13 cellular contexts compared by ENCODE assay signal in genomic region chr4:182189107-182189878, GRCh38. TPM values are rescaled to one million over a fixed set of nuclear protein-coding genes. Genes with fewer than 3 reads are reported as not detected.
DNase-seq lines count a peak whose midpoint lies in the region; ATAC-seq, FAIRE-seq and TF ChIP-seq lines count a peak whose summit lies in the region.
"Had no signal": no experiment of that assay in that cellular context is flagged by ENCODE, and none has a peak within 500 bp of the region (broad histone marks: within the 10 kb centered on the region; RNA-seq: fewer than 3 reads in every experiment).

No MANE protein-coding gene starts in this region.

- H4K20me1 ChIP-seq in SK-N-SH (ENCODE audit: insufficient read depth): no peaks in the 10 kb centered on the region

- no peak overlapping the region for H3K27ac Mint-ChIP-seq in activated T-cell treated with anti-CD3 and anti-CD28 coated beads, Interleukin-2, amount 50 U/mL, for 24 hours
- H3K27ac Mint-ChIP-seq: activated B cell treated with CpG ODN at 0.5 μM for 24 hours had no signal

- H3K9ac ChIP-seq in SK-N-SH: no peak overlapping the region

- H3K9me3 ChIP-seq in SK-N-SH (no peaks in the 10 kb centered on the region), esophagus squamous epithelium (no peaks in the 10 kb centered on the region)
- H3K9me3 ChIP-seq: sigmoid colon had no signal

- TF ChIP-seq CTCF in SK-N-SH (IDR thresholded peaks at IDR 0.05) (no peak), foreskin keratinocyte (conservative IDR thresholded peaks at IDR 0.05) (no peak), esophagus squamous epithelium (IDR thresholded peaks at IDR 0.05) (no peak)

- H3K27me3 ChIP-seq in SK-N-SH (ENCODE audit: insufficient read depth) (no peaks in the 10 kb centered on the region), foreskin keratinocyte (no peaks in the 10 kb centered on the region), esophagus squamous epithelium (no peaks in the 10 kb centered on the region)
- H3K27me3 ChIP-seq: sigmoid colon had no signal

- intact Hi-C loops in esophagus squamous epithelium (cut with DNase I): no loop called here

- no peaks in the 10 kb centered on the region for H3K79me2 ChIP-seq in SK-N-SH (ENCODE audit: insufficient read depth)

- TF ChIP-seq EP300 in SK-N-SH (IDR thresholded peaks at IDR 0.05; ENCODE audit: borderline replicate concordance in 1 of 2, low read depth in 1 of 2, low read length in 1 of 2): peak in 1 of 2 experiments; percentile 62; a peak in 1 of 4 replicates

- H3K9me3 Mint-ChIP-seq in activated T-cell treated with anti-CD3 and anti-CD28 coated beads, Interleukin-2, amount 50 U/mL, for 24 hours: no peaks in the 10 kb centered on the region
- H3K9me3 Mint-ChIP-seq: activated B cell treated with CpG ODN at 0.5 μM for 24 hours had no signal

- peaks cover 4 to 22% of the 10 kb centered on the region in 2 experiments; a peak in 3 of 4 replicates for H3K4me1 ChIP-seq in SK-N-SH (ENCODE audit: control insufficient read depth in 1 of 2, insufficient read depth in 2 of 2, low read depth in 1 of 2, low read length in 1 of 2)
- peaks cover 17% of the 10 kb centered on the region for H3K4me1 ChIP-seq in foreskin keratinocyte
- H3K4me1 ChIP-seq in esophagus squamous epithelium: peaks cover 0 to 6% (median 0%) of the 10 kb centered on the region in 3 donors

- H2AFZ ChIP-seq in SK-N-SH (ENCODE audit: low read depth): no peak overlapping the region

- CTCF ChIA-PET in SK-N-SH (lab: Yijun Ruan, JAX): interaction anchor here (1.4 kb wide), 1 partner anchor 16 kb away, joined by 3 read pairs; no protein-coding TSS in a partner anchor

- H3F3A ChIP-seq in SK-N-SH (replicated peaks; ENCODE audit: insufficient read depth): no peaks in the 10 kb centered on the region

- no peaks in the 10 kb centered on the region for H3K9me2 ChIP-seq in SK-N-SH

- H3K36me3 Mint-ChIP-seq in activated T-cell treated with anti-CD3 and anti-CD28 coated beads, Interleukin-2, amount 50 U/mL, for 24 hours (ENCODE audit: low read depth): no peaks in the 10 kb centered on the region

- H3K36me3 ChIP-seq in SK-N-SH (replicated peaks in 1 of 2; ENCODE audit: control insufficient read depth in 1 of 2, insufficient read depth in 2 of 2, low read length in 1 of 2): no peaks in the 10 kb centered on the region
- no peaks in the 10 kb centered on the region for H3K36me3 ChIP-seq in esophagus squamous epithelium
- H3K36me3 ChIP-seq: sigmoid colon had no signal

- no peak for TF ChIP-seq POLR2A in esophagus squamous epithelium (IDR thresholded peaks at IDR 0.05)

- no peak overlapping the region for H3K4me2 ChIP-seq in SK-N-SH

- no peak for FAIRE-seq in urothelium cell line (lab: Jason Lieb, UNC)
- FAIRE-seq: A204.1 had no signal

- H3K4me3 Mint-ChIP-seq in activated T-cell treated with anti-CD3 and anti-CD28 coated beads, Interleukin-2, amount 50 U/mL, for 24 hours: no peak overlapping the region
- H3K4me3 Mint-ChIP-seq: activated B cell treated with CpG ODN at 0.5 μM for 24 hours had no signal

- POLR2A ChIA-PET in SK-N-SH (lab: Yijun Ruan, JAX): no interaction called here

- no peaks in the 10 kb centered on the region for H3K27me3 Mint-ChIP-seq in activated T-cell treated with anti-CD3 and anti-CD28 coated beads, Interleukin-2, amount 50 U/mL, for 24 hours
- H3K27me3 Mint-ChIP-seq: activated B cell treated with CpG ODN at 0.5 μM for 24 hours had no signal

- peak; percentile 22 for DNase-seq in NCI-H748 (lab: John Stamatoyannopoulos, UW; ENCODE audit: unreplicated experiment)
- no peak for DNase-seq in NCI-H748 treated with DMSO at 0.1 percent for 48 hours (lab: John Stamatoyannopoulos, UW)
- no peak for DNase-seq in SK-N-SH
- DNase-seq in foreskin keratinocyte: peak; percentile 70 to 80
- DNase-seq in urothelium cell line (ENCODE audit: low spot score): peak; percentile 76
- DNase-seq in AML-193 (lab: John Stamatoyannopoulos, UW): no peak
- no peak for DNase-seq in activated T-cell treated with anti-CD3 and anti-CD28 coated beads, Interleukin-2, amount 50 U/mL, for 24 hours
- DNase-seq in esophagus squamous epithelium (lab: John Stamatoyannopoulos, UW): no peak
- DNase-seq: activated B cell treated with CpG ODN at 0.5 μM for 24 hours; activated effector memory CD4-positive, alpha-beta T cell treated with Interleukin-2 at 50 U/mL for 16 hours; NK-92 treated with Interleukin-12 subunit alpha and Interleukin-12 subunit beta, amount 100 ng/mL, for 24 hours; sigmoid colon had no signal

- TF ChIP-seq RAD21 in SK-N-SH (IDR thresholded peaks at IDR 0.05; ENCODE audit: low read length): no peak

- H3K4me3 ChIP-seq in SK-N-SH (ENCODE audit: low read depth in 2 of 2, low read length in 1 of 2) (no peak overlapping the region), esophagus squamous epithelium (no peak overlapping the region)
- H3K4me3 ChIP-seq: sigmoid colon had no signal

- peak; percentile 92 for ATAC-seq in foreskin keratinocyte

- H3K27ac ChIP-seq in SK-N-SH (ENCODE audit: low read depth in 2 of 2, low read length in 1 of 2): no peak overlapping the region
- peak overlapping the region; percentile 49 for H3K27ac ChIP-seq in foreskin keratinocyte
- H3K27ac ChIP-seq in esophagus squamous epithelium: no peak overlapping the region
- H3K27ac ChIP-seq: sigmoid colon had no signal

- WGBS in SK-N-SH (ENCODE audit: low lambda C conversion rate): 81% methylated on average over 8 of the region's 8 CpGs
- WGBS in esophagus squamous epithelium, 2 donors: 67 to 71% methylated on average over 8 of the region's 8 CpGs

- H3K4me1 Mint-ChIP-seq in activated T-cell treated with anti-CD3 and anti-CD28 coated beads, Interleukin-2, amount 50 U/mL, for 24 hours (ENCODE audit: low read depth): no peaks in the 10 kb centered on the region
- H3K4me1 Mint-ChIP-seq: activated B cell treated with CpG ODN at 0.5 μM for 24 hours had no signal

TF ChIP-seq in SK-N-SH, 30 proteins besides CTCF, POLR2A, EP300 and RAD21 (continues in another document):
- TF ChIP-seq RFX5 (IDR thresholded peaks at IDR 0.05; ENCODE audit: low read length) (no peak), RCOR1 (IDR thresholded peaks at IDR 0.05; ENCODE audit: low read length) (no peak), YY1 (IDR thresholded peaks at IDR 0.05; ENCODE audit: low read depth) (no peak), EZH2phosphoT487 (IDR thresholded peaks at IDR 0.05; ENCODE audit: borderline replicate concordance, low read depth) (no peak), USF2 (IDR thresholded peaks at IDR 0.05; ENCODE audit: borderline replicate concordance, low read depth, low read length) (no peak), GATA2 (CRISPR knock-in tag; IDR thresholded peaks at IDR 0.05) (no peak), FOSL2 (IDR thresholded peaks at IDR 0.05; ENCODE audit: borderline replicate concordance, low read depth) (0 out of 2 replicates have a peak, but pooled peaks have one; percentile 28), FOXM1 (IDR thresholded peaks at IDR 0.05; ENCODE audit: low read depth) (no peak), FOXJ3 (CRISPR knock-in tag; IDR thresholded peaks at IDR 0.05) (no peak), MAX (IDR thresholded peaks at IDR 0.05; ENCODE audit: low read depth) (no peak), SIN3A (IDR thresholded peaks at IDR 0.05; ENCODE audit: borderline replicate concordance, low read depth, low read length) (0 out of 2 replicates have a peak, but pooled peaks have one; percentile 51), JUND (IDR thresholded peaks at IDR 0.05) (peak; percentile 53), RXRA (IDR thresholded peaks at IDR 0.05; ENCODE audit: borderline replicate concordance, low read depth) (no peak), NFIC (IDR thresholded peaks at IDR 0.05; ENCODE audit: borderline replicate concordance) (peak; percentile 71; the same call in 1 of the 2 replicates), PBX3 (IDR thresholded peaks at IDR 0.05) (peak; percentile 88), ELF1 (IDR thresholded peaks at IDR 0.05) (no peak), IRF3 (IDR thresholded peaks at IDR 0.05; ENCODE audit: low read depth, low read length) (no peak), MXI1 (IDR thresholded peaks at IDR 0.05; ENCODE audit: low read depth, low read length) (no peak), CHD2 (IDR thresholded peaks at IDR 0.05; ENCODE audit: low read length, partially characterized antibody) (no peak)

RNA-seq across cellular contexts. Expression of gene TENM3, which starts 53.9 kb away (rescaled TPM):
- polyA plus RNA-seq in SK-N-SH (2012; rRNA removed) (10.4 and 13.3 TPM in 2 replicates), foreskin keratinocyte (2.4 and 2.7 TPM in 2 replicates)
- 9.4 and 11.4 TPM in 2 replicates for polyA plus RNA-seq in SK-N-SH (2012; cell fraction: cytosol; rRNA removed)
- polyA plus RNA-seq in SK-N-SH (2012; cell fraction: nucleus; rRNA removed): 6.7 and 12.6 TPM in 2 replicates
- total RNA-seq in foreskin keratinocyte (24.5 and 30.1 TPM in 2 replicates), esophagus squamous epithelium (1 to 10 TPM in 3 of 4 donors, under 1 TPM in 1; 0.64 to 5.5 (median 2.1) TPM)
- total RNA-seq: activated B cell treated with CpG ODN at 0.5 μM for 24 hours had no signal

Comparison
In these comparisons a context has a peak if more than half of its experiments do, and no peak if none do; other contexts are left out.
1. DNase-seq: peak in NCI-H748 (single experiment), foreskin keratinocyte (2 of 2) and urothelium cell line (single experiment); none in NCI-H748 treated with DMSO at 0.1 percent for 48 hours (single experiment), SK-N-SH (single experiment), AML-193 (0 of 2), activated T-cell treated with anti-CD3 and anti-CD28 coated beads, Interleukin-2, amount 50 U/mL, for 24 hours (single experiment) and esophagus squamous epithelium (single experiment).